9 cellular contexts compared by ENCODE assay signal in genomic region chr7:37732253-37732652, GRCh38. TPM values are rescaled to one million over a fixed set of nuclear protein-coding genes. Genes with fewer than 3 reads are reported as not detected.
DNase-seq lines count a peak whose midpoint lies in the region; ATAC-seq and TF ChIP-seq lines count a peak whose summit lies in the region.
"Had no signal": no experiment of that assay in that cellular context is flagged by ENCODE, and none has a peak within 500 bp of the region (broad histone marks: within the 10 kb centered on the region; RNA-seq: fewer than 3 reads in every experiment).

No MANE protein-coding gene starts in this region.

- no peaks in the 10 kb centered on the region; the same call in 1 of the 2 replicates for H3K4me1 ChIP-seq in iPS DF 6.9 (ENCODE audit: control insufficient read depth, insufficient read depth, low read length)
- H3K4me1 ChIP-seq in thoracic aorta (ENCODE audit: control insufficient read depth in 1 of 2, low read depth in 2 of 2) = peaks cover 29 to 31% of the 10 kb centered on the region in 2 donors

- no CpG with 5 or more reads among the region's 3 CpGs for WGBS in iPS DF 6.9 (ENCODE audit: insufficient coverage, insufficient read length)

- no peak overlapping the region for H3K27ac ChIP-seq in iPS DF 6.9 (ENCODE audit: low read length)
- H3K27ac ChIP-seq in thoracic aorta = no peak overlapping the region

- TF ChIP-seq CTCF in thoracic aorta (IDR thresholded peaks at IDR 0.05) = peak; percentile 21

- H3K9me3 ChIP-seq in iPS DF 6.9 (ENCODE audit: control insufficient read depth, insufficient read depth, low read length) (no peaks in the 10 kb centered on the region), thoracic aorta (no peaks in the 10 kb centered on the region)

- no peak overlapping the region for H3K4me3 ChIP-seq in iPS DF 6.9 (ENCODE audit: low read length)
- no peak overlapping the region for H3K4me3 ChIP-seq in thoracic aorta

- H3K27me3 ChIP-seq in iPS DF 6.9 (ENCODE audit: control insufficient read depth, insufficient read depth, low read length) (no peaks in the 10 kb centered on the region), thoracic aorta (replicated peaks; ENCODE audit: insufficient read depth) (no peaks in the 10 kb centered on the region)

- no peaks in the 10 kb centered on the region for H3K36me3 ChIP-seq in iPS DF 6.9 (ENCODE audit: control insufficient read depth, insufficient read depth, low read length)
- H3K36me3 ChIP-seq in thoracic aorta = no peaks in the 10 kb centered on the region

- peak; percentile 9 for DNase-seq in GM04503 (ENCODE audit: low read depth)
- DNase-seq in HT-29 (ENCODE audit: low spot score) = peak; percentile 54
- peak; percentile 17 for DNase-seq in UCSD-AML1 (lab: John Stamatoyannopoulos, UW; ENCODE audit: unreplicated experiment)
- peak; percentile 27 for DNase-seq in iPS DF 6.9 (ENCODE audit: low read depth, low spot score)
- no peak for DNase-seq in thoracic aorta (ENCODE audit: low spot score)
- no peak for DNase-seq in cerebellar nuclear complex (lab: John Stamatoyannopoulos, UW)
- DNase-seq in dedifferentiated amniotic fluid mesenchymal stem cell (ENCODE audit: extremely low spot score) = no peak

- ATAC-seq in GM19467 (IDR thresholded peaks at IDR 0.05; ENCODE audit: unreplicated experiment) (peak; percentile 90), thoracic aorta (ENCODE audit: insufficient number of reproducible peaks, low FRiP score, low read depth) (no peak)

RNA-seq across cellular contexts. Expression of gene GPR141, which starts 48.7 kb away (rescaled TPM):
- total RNA-seq in HT-29 (2014; rRNA removed; shearing (Covaris generic)) = not detected in 2 replicates
- total RNA-seq in thoracic aorta = 1 to 10 TPM in 1 of 2 donors, not detected in 1; 2.0 TPM
- total RNA-seq: RPMI7951 had no signal

Comparison
In these comparisons a context has a peak if more than half of its experiments do, and no peak if none do; other contexts are left out.
1. DNase-seq: peak in GM04503 (single experiment), HT-29 (single experiment), UCSD-AML1 (single experiment) and iPS DF 6.9 (single experiment); none in thoracic aorta (single experiment), cerebellar nuclear complex (0 of 2) and dedifferentiated amniotic fluid mesenchymal stem cell (single experiment).